In genomic region chr3:107112356-107112755, GRCh38 we compare ENCODE assay signal across 26 cellular contexts.
"Had no signal": no experiment of that assay in that cellular context is flagged by ENCODE, and none has a peak within 500 bp of the region (broad histone marks: within the 10 kb centered on the region; RNA-seq: fewer than 3 reads in every experiment).

No MANE protein-coding gene starts in this region.

- H3K4me1 ChIP-seq: foreskin keratinocyte, gastroesophageal sphincter, left lung, prostate gland, spleen, transverse colon, vagina had no signal

- FAIRE-seq: endothelial cell of umbilical vein had no signal

- H3K36me3 ChIP-seq: esophagus muscularis mucosa, gastroesophageal sphincter, heart left ventricle, left lung, prostate gland, spleen, thoracic aorta, transverse colon, vagina had no signal

- H3K9me3 ChIP-seq: esophagus muscularis mucosa, gastroesophageal sphincter, heart left ventricle, left lung, prostate gland, spleen, thoracic aorta, transverse colon, vagina had no signal

- ATAC-seq: foreskin keratinocyte; gastroesophageal sphincter; heart left ventricle; left cardiac atrium; left lung; naive thymus-derived CD4-positive, alpha-beta T cell; right cardiac atrium; stimulated activated memory B cell treated with anti-CD40 and anti-IgM and Interleukin-4, amounts not matched to agents 10 μg/mL and 1 μg/mL and 100 μg/mL, for 72 hours; stimulated activated naive CD8-positive, alpha-beta T cell treated with anti-CD3 and anti-CD28 coated beads, Interleukin-15, Interleukin-2, amounts not matched to agents 100 U/mL and 50 U/mL, for 24 hours had no signal

- H3K27ac ChIP-seq: coronary artery, esophagus muscularis mucosa, foreskin keratinocyte, gastroesophageal sphincter, heart left ventricle, left lung, prostate gland, skin epidermis, spleen, thoracic aorta, transverse colon, vagina had no signal

- DNase-seq: dermis blood vessel endothelial cell; effector memory CD4-positive, alpha-beta T cell; foreskin keratinocyte; heart left ventricle; hippocampal formation; left cardiac atrium; left lung; mesenchymal stem cell; midbrain; naive thymus-derived CD4-positive, alpha-beta T cell; nephron progenitor cell; nucleus accumbens; right cardiac atrium; spleen; stimulated activated CD4-positive, alpha-beta T cell treated with anti-CD3 and anti-CD28 coated beads, Interleukin-4, amount 100 ng/mL, for 4 hours; stimulated activated naive CD8-positive, alpha-beta T cell treated with anti-CD3 and anti-CD28 coated beads, Interleukin-15, Interleukin-2, amounts not matched to agents 100 U/mL and 50 U/mL, for 24 hours; transverse colon had no signal

- H3K27me3 ChIP-seq: esophagus muscularis mucosa, foreskin keratinocyte, gastroesophageal sphincter, heart left ventricle, left lung, spleen, transverse colon, vagina had no signal

- H3K4me3 ChIP-seq: coronary artery, esophagus muscularis mucosa, gastroesophageal sphincter, heart left ventricle, left lung, prostate gland, skin epidermis, spleen, thoracic aorta, transverse colon, vagina had no signal
